ENCODE assay signal across 10 cellular contexts in genomic region chr15:67048281-67049279, GRCh38. TPM values are rescaled to one million over a fixed set of nuclear protein-coding genes. Genes with fewer than 3 reads are reported as not detected.
A peak's percentile ranks its signal among the peaks of the same experiment; 100 is the strongest.
DNase-seq lines count a peak whose midpoint lies in the region; FAIRE-seq and TF ChIP-seq lines count a peak whose summit lies in the region.
"Had no signal": no experiment of that assay in that cellular context is flagged by ENCODE, and none has a peak within 500 bp of the region (broad histone marks: within the 10 kb centered on the region; RNA-seq: fewer than 3 reads in every experiment).

No MANE protein-coding gene starts in this region.

- H3K23me2 ChIP-seq in H1 (ENCODE audit: low read depth, low read length) = no peaks in the 10 kb centered on the region

- H3K4me1 Mint-ChIP-seq in activated CD4-positive, alpha-beta memory T cell treated with anti-CD3 and anti-CD28 coated beads, Interleukin-2, amount 10 ng/mL, durations not matched to agents 7 days and 5 days = peaks cover 20% of the 10 kb centered on the region

- CTCF ChIA-PET in H1 (lab: Charles Lee; ENCODE audit: partially characterized antibody) = interaction anchor here (1.0 to 1.3 kb wide), 4 partner anchors 13 to 116 kb away, joined by 3 to 4 read pairs (median 3); no protein-coding TSS in a partner anchor
- CTCF ChIA-PET in activated CD4-positive, alpha-beta memory T cell treated with anti-CD3 and anti-CD28 coated beads, Interleukin-2, amount 10 ng/mL, durations not matched to agents 7 days and 5 days (lab: Charles Lee) = no interaction called here

- H3K36me3 ChIP-seq in H1 (ENCODE audit: control insufficient read depth in 2 of 4, insufficient read depth in 4 of 4, low read length in 3 of 4) (no peaks in the 10 kb centered on the region), mucosa of stomach (ENCODE audit: control insufficient read depth, insufficient read depth, low read length) (no peaks in the 10 kb centered on the region)

- WGBS in H1 (ENCODE audit: extremely low coverage in 1 of 2, insufficient coverage in 1 of 2, insufficient read length in 1 of 2, insufficient replicate concordance in 2 of 2, low coverage in 1 of 2, low lambda C conversion rate in 2 of 2, missing lambda C conversion rate in 1 of 2), 2 experiments = 89% methylated on average over 9 of the region's 9 CpGs; no CpG with 5 or more reads in 1 of the 2 experiments

- H3K9me3 ChIP-seq in H1 (ENCODE audit: insufficient read depth in 2 of 2, low read depth in 1 of 2, low read length in 1 of 2) (no peaks in the 10 kb centered on the region), mucosa of stomach (ENCODE audit: control insufficient read depth, low read length) (no peaks in the 10 kb centered on the region)

- H4K91ac ChIP-seq in H1 (replicated peaks; ENCODE audit: insufficient read length, low read length) = peak overlapping the region; percentile 37

- H3K4me3 Mint-ChIP-seq in activated CD4-positive, alpha-beta memory T cell treated with anti-CD3 and anti-CD28 coated beads, Interleukin-2, amount 10 ng/mL, durations not matched to agents 7 days and 5 days = no peak overlapping the region
- H3K4me3 Mint-ChIP-seq: T-helper 2 cell treated with Interferon-gamma antibody and Interleukin-4, amounts not matched to agents 5 μg/mL and 100 μg/mL, for 36 hours had no signal

- H4K8ac ChIP-seq in H1 (ENCODE audit: extremely low read depth, insufficient read depth, low read length) = peak overlapping the region; percentile 77

- POLR2A ChIA-PET in H1 (lab: Charles Lee; ENCODE audit: partially characterized antibody) = interaction anchor here (1.9 kb wide), 1 partner anchor 15 kb away, joined by 12 read pairs; no protein-coding TSS in a partner anchor
- POLR2A ChIA-PET in activated CD4-positive, alpha-beta memory T cell treated with anti-CD3 and anti-CD28 coated beads, Interleukin-2, amount 10 ng/mL, durations not matched to agents 7 days and 5 days (lab: Charles Lee) = interaction anchor here (1.5 kb wide), 1 partner anchor 10 kb away, joined by 3 read pairs; no protein-coding TSS in a partner anchor

- H3K79me2 ChIP-seq in H1 (ENCODE audit: control insufficient read depth in 1 of 2, insufficient read depth in 2 of 2, low read length in 2 of 2) = no peaks in the 10 kb centered on the region

- no peak overlapping the region for H3K18ac ChIP-seq in H1 (ENCODE audit: extremely low read depth, low read length)

- H3K23ac ChIP-seq in H1 (ENCODE audit: insufficient read length) = no peak overlapping the region

- H4K5ac ChIP-seq in H1 (ENCODE audit: insufficient read length, low read depth, low read length) = no peak overlapping the region

- H3K36me3 Mint-ChIP-seq in activated CD4-positive, alpha-beta memory T cell treated with anti-CD3 and anti-CD28 coated beads, Interleukin-2, amount 10 ng/mL, durations not matched to agents 7 days and 5 days (ENCODE audit: low read depth) = peaks cover 2% of the 10 kb centered on the region

- H2BK20ac ChIP-seq in H1 (ENCODE audit: low read length) = no peak overlapping the region

- in situ Hi-C loops in ACHN (cut with HindIII; ENCODE audit: low pct_ligation_motif_present, low pct_unique_long_range_greater_than_20kb, low sequenced_read_pairs) = no loop called here

- TF ChIP-seq EP300 in H1 (IDR thresholded peaks at IDR 0.05; ENCODE audit: borderline replicate concordance in 1 of 2, low read depth in 2 of 2, low read length in 2 of 2) = no peak

- H3K9ac ChIP-seq in H1 (replicated peaks in 1 of 4; ENCODE audit: extremely low read depth in 1 of 4, low read depth in 3 of 4, low read length in 3 of 4) (no peak overlapping the region), mucosa of stomach (ENCODE audit: low read length) (peak overlapping the region; percentile 75)

- no peak overlapping the region for H3K4me3 ChIP-seq in H1 (ENCODE audit: extremely low read depth in 1 of 4, insufficient read depth in 2 of 4, low read depth in 3 of 4, low read length in 4 of 4)
- peak overlapping the region; percentile 47 for H3K4me3 ChIP-seq in mucosa of stomach (ENCODE audit: low read length)

- H3K9me3 Mint-ChIP-seq in activated CD4-positive, alpha-beta memory T cell treated with anti-CD3 and anti-CD28 coated beads, Interleukin-2, amount 10 ng/mL, durations not matched to agents 7 days and 5 days = no peaks in the 10 kb centered on the region
- H3K9me3 Mint-ChIP-seq: T-helper 2 cell treated with Interferon-gamma antibody and Interleukin-4, amounts not matched to agents 5 μg/mL and 100 μg/mL, for 36 hours had no signal

- no peak overlapping the region for H2BK120ac ChIP-seq in H1 (replicated peaks; ENCODE audit: low read depth, low read length)

- H3K27me3 ChIP-seq in H1 (replicated peaks in 1 of 4; ENCODE audit: control insufficient read depth in 3 of 4, extremely low read depth in 1 of 4, insufficient read depth in 3 of 4, low read length in 3 of 4) (no peaks in the 10 kb centered on the region), mucosa of stomach (ENCODE audit: control insufficient read depth, insufficient read depth, low read length) (no peaks in the 10 kb centered on the region)

- H3K27me3 Mint-ChIP-seq in activated CD4-positive, alpha-beta memory T cell treated with anti-CD3 and anti-CD28 coated beads, Interleukin-2, amount 10 ng/mL, durations not matched to agents 7 days and 5 days = no peaks in the 10 kb centered on the region

- no peak for FAIRE-seq in H1 (lab: Jason Lieb, UNC)
- FAIRE-seq: endometrium had no signal

- H3K4me1 ChIP-seq in H1 (replicated peaks in 1 of 4; ENCODE audit: control insufficient read depth in 3 of 4, insufficient read depth in 4 of 4, low read length in 3 of 4) (peaks cover 4% of the 10 kb centered on the region in 4 experiments; a peak in 5 of 7 replicates), mucosa of stomach (ENCODE audit: control insufficient read depth, insufficient read depth, low read length) (peaks cover 47% of the 10 kb centered on the region)

- no peak overlapping the region for H2BK5ac ChIP-seq in H1 (ENCODE audit: low read depth, low read length)

- TF ChIP-seq RAD21 in H1 (IDR thresholded peaks at IDR 0.05 in 1 of 2, conservative IDR thresholded peaks at IDR 0.05 in 1 of 2; ENCODE audit: low read depth in 2 of 2, low read length in 2 of 2) = no peak

- no peak overlapping the region for H3K4me2 ChIP-seq in H1 (ENCODE audit: insufficient read depth in 1 of 2, low read depth in 2 of 2, low read length in 2 of 2)

- no peaks in the 10 kb centered on the region for H4K20me1 ChIP-seq in H1 (replicated peaks in 1 of 2; ENCODE audit: control insufficient read depth in 1 of 2, insufficient read depth in 2 of 2, low read length in 2 of 2)

- no peak for TF ChIP-seq CTCF in H1 (IDR thresholded peaks at IDR 0.05; ENCODE audit: control extremely low read depth in 1 of 3, insufficient read depth in 1 of 3, low read depth in 1 of 3, low read length in 3 of 3)

- H2AFZ ChIP-seq in H1 (ENCODE audit: low read length) = no peak overlapping the region

- no peak for TF ChIP-seq POLR2A in H1 (IDR thresholded peaks at IDR 0.05; ENCODE audit: control extremely low read depth in 1 of 2, low read depth in 2 of 2, low read length in 2 of 2)

- no peak overlapping the region for H3K56ac ChIP-seq in H1 (replicated peaks; ENCODE audit: insufficient read length, low read depth, low read length)

- no peak overlapping the region for H3K14ac ChIP-seq in H1 (ENCODE audit: insufficient read length)

- no peak overlapping the region for H3K27ac Mint-ChIP-seq in activated CD4-positive, alpha-beta memory T cell treated with anti-CD3 and anti-CD28 coated beads, Interleukin-2, amount 10 ng/mL, durations not matched to agents 7 days and 5 days
- H3K27ac Mint-ChIP-seq: T-helper 2 cell treated with Interferon-gamma antibody and Interleukin-4, amounts not matched to agents 5 μg/mL and 100 μg/mL, for 36 hours had no signal

- peak; percentile 75 for DNase-seq in ACHN
- peak; percentile 87 for DNase-seq in NCI-H460 (ENCODE audit: extremely low read depth, low read depth)
- no peak for DNase-seq in H1 (ENCODE audit: low read depth in 1 of 2, low spot score in 2 of 2)
- no peak for DNase-seq in activated CD4-positive, alpha-beta memory T cell treated with anti-CD3 and anti-CD28 coated beads, Interleukin-2, amount 10 ng/mL, durations not matched to agents 7 days and 5 days
- no peak for DNase-seq in amygdala (lab: John Stamatoyannopoulos, UW)
- no peak for DNase-seq in NCI-H2107 (lab: John Stamatoyannopoulos, UW)
- DNase-seq in superior temporal gyrus (ENCODE audit: extremely low spot score) = no peak

- no peak overlapping the region for H2BK12ac ChIP-seq in H1 (ENCODE audit: low read depth, low read length)

- H3K27ac ChIP-seq in H1 (ENCODE audit: low read depth, low read length) = no peak overlapping the region

- H2AK5ac ChIP-seq in H1 (ENCODE audit: low read depth, low read length) = no peak overlapping the region

- H2BK15ac ChIP-seq in H1 (ENCODE audit: low read length) = 0 out of 2 replicates have a peak overlapping the region, but pooled peaks have one; percentile 37

- no peak overlapping the region for H3K4ac ChIP-seq in H1 (replicated peaks; ENCODE audit: insufficient read length, low read depth, low read length)

- no peaks in the 10 kb centered on the region for H3K79me1 ChIP-seq in H1 (ENCODE audit: low read depth, low read length)

TF ChIP-seq in H1, 55 proteins besides CTCF, POLR2A, EP300 and RAD21 (continues in another document):
- no peak for TF ChIP-seq BACH1 (IDR thresholded peaks at IDR 0.05; ENCODE audit: low read length)
- no peak for TF ChIP-seq RXRA (IDR thresholded peaks at IDR 0.05; ENCODE audit: insufficient read depth, low read depth, low read length)
- TF ChIP-seq NANOG (IDR thresholded peaks at IDR 0.05; ENCODE audit: insufficient read depth, low read depth, low read length, poor library complexity, severe bottlenecking) = no peak
- TF ChIP-seq E2F6 (IDR thresholded peaks at IDR 0.05) = no peak

RNA-seq across cellular contexts. Expression of gene SMAD3, which starts 16.8 kb away (rescaled TPM):
- total RNA-seq in NCI-H460 (2014; rRNA removed; shearing (Covaris generic)) = 8.0 and 12.3 TPM in 2 replicates
- 17.8 and 22.3 TPM in 2 replicates for polyA plus RNA-seq in NCI-H460 (2014; cell fraction: nucleus; rRNA removed)
- total RNA-seq in H1 (2021; fragmentation: NEBNext Ultra II Directional; extraction: Animal tissue kit (Norgen Biotek cat#: 25700)) = 11.1 and 12.4 TPM in 2 replicates
- polyA plus RNA-seq in H1 (2011; rRNA removed) = 10.1 and 17.3 TPM in 2 replicates
- polyA plus RNA-seq in H1 (2011; cell fraction: cytosol; rRNA removed) = 9.1 TPM
- polyA plus RNA-seq in H1 (2011; cell fraction: nucleus; rRNA removed) = 41.6 TPM
- polyA plus RNA-seq in H1 (2012, experiment 1 of 2) = 7.8 to 10.4 TPM (median 8.7 TPM) in 4 replicates
- 5.0 TPM for polyA plus RNA-seq in H1 (2012, experiment 2 of 2)
- 13.2 TPM for polyA plus RNA-seq in H1 (2013, experiment 1 of 2)
- polyA plus RNA-seq in H1 (2013, experiment 2 of 2) = 11.1 TPM
- polyA minus RNA-seq in H1 (2011; rRNA and poly(A)+ RNA removed) = 16.5 and 18.3 TPM in 2 replicates
- polyA minus RNA-seq in H1 (2011; cell fraction: cytosol; rRNA and poly(A)+ RNA removed) = 12.3 TPM
- polyA minus RNA-seq in H1 (2011; cell fraction: nucleus; rRNA and poly(A)+ RNA removed) = 14.3 TPM
- total RNA-seq in activated CD4-positive, alpha-beta memory T cell treated with anti-CD3 and anti-CD28 coated beads, Interleukin-2, amount 10 ng/mL, durations not matched to agents 7 days and 5 days = 100 to 1,000 TPM; 145 to 148 TPM

Comparison
In these comparisons a context has a peak if more than half of its experiments do, and no peak if none do; other contexts are left out.
1. DNase-seq: peak in ACHN (single experiment) and NCI-H460 (single experiment); none in H1 (0 of 2), activated CD4-positive, alpha-beta memory T cell treated with anti-CD3 and anti-CD28 coated beads, Interleukin-2, amount 10 ng/mL, durations not matched to agents 7 days and 5 days (single experiment), amygdala (0 of 56), NCI-H2107 (single experiment) and superior temporal gyrus (single experiment).
2. RNA of gene SMAD3, which starts 16.8 kb away (total RNA-seq): 145 to 148 TPM in activated CD4-positive, alpha-beta memory T cell treated with anti-CD3 and anti-CD28 coated beads, Interleukin-2, amount 10 ng/mL, durations not matched to agents 7 days and 5 days; 11.1 to 12.4 TPM in H1 and 8.0 to 12.3 TPM in NCI-H460; every median in the first group is over 10 times any median in the second.